In genomic region chr11:74951241-74951640, GRCh38 we compare ENCODE assay signal across 12 cellular contexts. TPM values are rescaled to one million over a fixed set of nuclear protein-coding genes. Genes with fewer than 3 reads are reported as not detected.
DNase-seq lines count a peak whose midpoint lies in the region; ATAC-seq, FAIRE-seq and TF ChIP-seq lines count a peak whose summit lies in the region.
"Had no signal": no experiment of that assay in that cellular context is flagged by ENCODE, and none has a peak within 500 bp of the region (broad histone marks: within the 10 kb centered on the region; RNA-seq: fewer than 3 reads in every experiment).

No MANE protein-coding gene starts in this region.

- H3K18ac ChIP-seq in trophoblast cell (ENCODE audit: low read length) = no peak overlapping the region

- H3K4me1 ChIP-seq in Karpas-422 (ENCODE audit: low read length) = peaks cover 63% of the 10 kb centered on the region
- H3K4me1 ChIP-seq in GM12878 (ENCODE audit: control insufficient read depth, insufficient read depth, low read length) = peaks cover 23% of the 10 kb centered on the region
- H3K4me1 ChIP-seq in trophoblast cell (ENCODE audit: control insufficient read depth in 1 of 2, insufficient read depth in 2 of 2, low read length in 2 of 2) = peaks cover 0 to 7% of the 10 kb centered on the region in 2 experiments

- no peak for TF ChIP-seq RAD21 in GM12878 (IDR thresholded peaks at IDR 0.05; ENCODE audit: insufficient read depth, low read depth, low read length)

- no peak for TF ChIP-seq EP300 in GM12878 (IDR thresholded peaks at IDR 0.05; ENCODE audit: borderline replicate concordance in 1 of 2, control insufficient read depth in 1 of 2, low read depth in 2 of 2, low read length in 2 of 2)

- H2BK12ac ChIP-seq in trophoblast cell (ENCODE audit: low read length) = no peak overlapping the region

- peak overlapping the region; percentile 86 for H3K4me3 ChIP-seq in Karpas-422 (ENCODE audit: low read length)
- peak overlapping the region; percentile 88 for H3K4me3 ChIP-seq in GM12878
- no peak overlapping the region for H3K4me3 ChIP-seq in trophoblast cell (ENCODE audit: low read depth, low read length)
- no peak overlapping the region for H3K4me3 ChIP-seq in coronary artery

- intact Hi-C loops in activated CD4-positive, alpha-beta memory T cell treated with anti-CD3 and anti-CD28 coated beads for 36 hours (cut with micrococcal nuclease) = no loop called here
- intact Hi-C loops in GM12878 (cut with micrococcal nuclease; ENCODE audit: unreplicated experiment) = no loop called here
- intact Hi-C loops in Right ventricle myocardium inferior (cut with DNase I) = no loop called here

- H2BK120ac ChIP-seq in trophoblast cell (ENCODE audit: insufficient read depth, low read length, poor library complexity) = no peak overlapping the region

- in situ Hi-C loops in GM12878 (cut with MboI) = no loop called here

- POLR2A ChIA-PET in activated CD4-positive, alpha-beta memory T cell treated with anti-CD3 and anti-CD28 coated beads, Interleukin-2, amount 10 ng/mL, durations not matched to agents 7 days and 5 days (lab: Charles Lee) = no interaction called here
- POLR2A ChIA-PET in activated CD4-positive, alpha-beta memory T cell treated with anti-CD3 and anti-CD28 coated beads for 36 hours (lab: Charles Lee) = no interaction called here
- POLR2A ChIA-PET in GM12878 (lab: Charles Lee) = interaction anchor here (1.1 to 1.4 kb wide), 2 partner anchors 10 to 42 kb away, joined by 3 to 5 read pairs; no protein-coding TSS in a partner anchor

- CTCF ChIA-PET in activated CD4-positive, alpha-beta memory T cell treated with anti-CD3 and anti-CD28 coated beads, Interleukin-2, amount 10 ng/mL, durations not matched to agents 7 days and 5 days (lab: Charles Lee) = interaction anchor here (1.7 kb wide), 1 partner anchor 22 kb away, joined by 3 read pairs; no protein-coding TSS in a partner anchor
- CTCF ChIA-PET in activated CD4-positive, alpha-beta memory T cell treated with anti-CD3 and anti-CD28 coated beads for 36 hours (lab: Charles Lee) = no interaction called here
- CTCF ChIA-PET in GM12878 (lab: Yijun Ruan, JAX) = interaction anchor here (1.5 to 1.6 kb wide), 2 partner anchors 21 to 72 kb away, joined by 4 to 8 read pairs; no protein-coding TSS in a partner anchor

- ATAC-seq in GM12878 (peak; percentile 5), Right ventricle myocardium inferior (no peak), HG02885 (IDR thresholded peaks at IDR 0.05; ENCODE audit: poor library complexity, unreplicated experiment) (no peak)
- ATAC-seq: left lobe of liver had no signal

- BruUV-seq in GM12878 (replicated peaks; lab: Mats Ljungman, UMichigan) = no TSS peak

- H3K27ac Mint-ChIP-seq in activated CD4-positive, alpha-beta memory T cell treated with anti-CD3 and anti-CD28 coated beads, Interleukin-2, amount 10 ng/mL, durations not matched to agents 7 days and 5 days = no peak overlapping the region
- H3K27ac Mint-ChIP-seq in activated CD4-positive, alpha-beta memory T cell treated with anti-CD3 and anti-CD28 coated beads for 36 hours = no peak overlapping the region

- peak overlapping the region; percentile 90 for H3K9ac ChIP-seq in Karpas-422 (ENCODE audit: low read length)
- peak overlapping the region; percentile 44 for H3K9ac ChIP-seq in GM12878 (ENCODE audit: control insufficient read depth, insufficient read depth, low read length)
- no peak overlapping the region for H3K9ac ChIP-seq in trophoblast cell (ENCODE audit: low read length)

- H3K36me3 Mint-ChIP-seq in activated CD4-positive, alpha-beta memory T cell treated with anti-CD3 and anti-CD28 coated beads, Interleukin-2, amount 10 ng/mL, durations not matched to agents 7 days and 5 days (ENCODE audit: low read depth) = peaks cover 55% of the 10 kb centered on the region
- H3K36me3 Mint-ChIP-seq in activated CD4-positive, alpha-beta memory T cell treated with anti-CD3 and anti-CD28 coated beads for 36 hours = peaks cover 19% of the 10 kb centered on the region

- no peak overlapping the region for H3K14ac ChIP-seq in trophoblast cell (ENCODE audit: low read length)

- H3K27me3 ChIP-seq in Karpas-422 (ENCODE audit: low read length) = no peaks in the 10 kb centered on the region
- H3K27me3 ChIP-seq in GM12878 (replicated peaks in 1 of 2; ENCODE audit: control insufficient read depth in 2 of 2, insufficient read depth in 2 of 2, low read length in 1 of 2) = no peaks in the 10 kb centered on the region
- H3K27me3 ChIP-seq in trophoblast cell (ENCODE audit: insufficient read depth, low read length) = no peaks in the 10 kb centered on the region

- no peak overlapping the region for H3K23ac ChIP-seq in trophoblast cell (ENCODE audit: low read length)

- no peak for FAIRE-seq in GM12878 (lab: Jason Lieb, UNC)

- H3K4me2 ChIP-seq in Karpas-422 (ENCODE audit: low read depth, low read length, poor library complexity, severe bottlenecking) (peak overlapping the region; percentile 86), GM12878 (ENCODE audit: control insufficient read depth, insufficient read depth) (peak overlapping the region; percentile 91), trophoblast cell (ENCODE audit: low read length) (no peak overlapping the region)

- no peak overlapping the region for H4K12ac ChIP-seq in trophoblast cell (ENCODE audit: low read depth, low read length)

- no peak for TF ChIP-seq POLR2A in GM12878 (IDR thresholded peaks at IDR 0.05; ENCODE audit: low read depth, low read length)

- TF ChIP-seq CTCF in GM12878 (IDR thresholded peaks at IDR 0.05 in 2 of 3, conservative IDR thresholded peaks at IDR 0.05 in 1 of 3; ENCODE audit: control insufficient read depth in 2 of 3, extremely low read depth in 1 of 3, insufficient read depth in 1 of 3, low read depth in 3 of 3, low read length in 3 of 3) = no peak
- TF ChIP-seq CTCF in coronary artery (IDR thresholded peaks at IDR 0.05) = no peak

- H3K4me3 Mint-ChIP-seq in activated CD4-positive, alpha-beta memory T cell treated with anti-CD3 and anti-CD28 coated beads, Interleukin-2, amount 10 ng/mL, durations not matched to agents 7 days and 5 days = peak overlapping the region; percentile 95
- H3K4me3 Mint-ChIP-seq in activated CD4-positive, alpha-beta memory T cell treated with anti-CD3 and anti-CD28 coated beads for 36 hours = no peak overlapping the region

- 0% methylated on average over 8 of the region's 8 CpGs for WGBS in GM12878 (ENCODE audit: insufficient coverage, insufficient replicate concordance, low lambda C conversion rate, missing lambda C conversion rate)
- whole genome bisulfite sequencing in trophoblast cell (ENCODE audit: extremely low coverage, insufficient coverage, insufficient read length) = no CpG with 5 or more reads among the region's 8 CpGs

- RAD21 ChIA-PET in GM12878 (lab: Charles Lee; ENCODE audit: unreplicated experiment) = interaction anchor here (1.1 to 2.5 kb wide), 5 partner anchors 9 to 297 kb away, joined by 3 to 10 read pairs (median 4); partner anchors contain the start of gene NEU3

- H3K9me3 ChIP-seq in Karpas-422 (ENCODE audit: low read length) (no peaks in the 10 kb centered on the region), GM12878 (replicated peaks; ENCODE audit: control insufficient read depth, insufficient read depth, low read length) (no peaks in the 10 kb centered on the region; the same call in 2 of the 3 replicates), trophoblast cell (ENCODE audit: insufficient read depth, low read depth, low read length) (no peaks in the 10 kb centered on the region)

- peaks cover 10% of the 10 kb centered on the region for H3K79me1 ChIP-seq in trophoblast cell (ENCODE audit: low read length)

- SMC1A ChIA-PET in GM12878 (lab: Charles Lee; ENCODE audit: uncharacterized antibody, unreplicated experiment) = interaction anchor here (0.6 to 1.5 kb wide), 5 partner anchors 9 to 150 kb away, joined by 3 to 5 read pairs (median 3); no protein-coding TSS in a partner anchor

- H3K27ac ChIP-seq in Karpas-422 (ENCODE audit: low read length) (peak overlapping the region; percentile 87), GM12878 (ENCODE audit: control insufficient read depth, insufficient read depth) (peak overlapping the region; percentile 92), trophoblast cell (ENCODE audit: low read depth, low read length) (no peak overlapping the region), coronary artery (no peak overlapping the region)

- peaks cover 94% of the 10 kb centered on the region for H3K79me2 ChIP-seq in Karpas-422 (ENCODE audit: low read length)
- H3K79me2 ChIP-seq in GM12878 (ENCODE audit: control insufficient read depth, insufficient read depth, low read length) = peaks cover 79% of the 10 kb centered on the region
- peaks cover 15% of the 10 kb centered on the region for H3K79me2 ChIP-seq in trophoblast cell (ENCODE audit: control insufficient read depth, insufficient read depth, low read length, poor library complexity)

- H3K9me3 Mint-ChIP-seq in activated CD4-positive, alpha-beta memory T cell treated with anti-CD3 and anti-CD28 coated beads, Interleukin-2, amount 10 ng/mL, durations not matched to agents 7 days and 5 days = no peaks in the 10 kb centered on the region
- no peaks in the 10 kb centered on the region for H3K9me3 Mint-ChIP-seq in activated CD4-positive, alpha-beta memory T cell treated with anti-CD3 and anti-CD28 coated beads for 36 hours

- H3K36me3 ChIP-seq in Karpas-422 (ENCODE audit: insufficient read depth, low read length) (peaks cover 10% of the 10 kb centered on the region), GM12878 (ENCODE audit: control insufficient read depth in 2 of 2, insufficient read depth in 2 of 2, low read length in 1 of 2) (peaks cover 0 to 6% of the 10 kb centered on the region in 2 experiments; a peak in 2 of 4 replicates), trophoblast cell (ENCODE audit: control insufficient read depth in 1 of 2, insufficient read depth in 2 of 2, low read length in 2 of 2) (peaks cover 2 to 3% of the 10 kb centered on the region in 2 experiments)

- H4K20me1 ChIP-seq in Karpas-422 (ENCODE audit: insufficient read depth, low read depth, low read length) = no peaks in the 10 kb centered on the region
- peaks cover 3% of the 10 kb centered on the region; the same call in 1 of the 2 replicates for H4K20me1 ChIP-seq in GM12878 (ENCODE audit: control insufficient read depth, insufficient read depth)

- H4K8ac ChIP-seq in trophoblast cell (ENCODE audit: low read depth, low read length) = no peak overlapping the region

- H2AFZ ChIP-seq in Karpas-422 (ENCODE audit: low read length) (no peak overlapping the region), GM12878 (ENCODE audit: control insufficient read depth, low read depth, low read length) (no peak overlapping the region), trophoblast cell (ENCODE audit: insufficient read depth, low read length, poor library complexity) (no peak overlapping the region)

- H4K91ac ChIP-seq in trophoblast cell (ENCODE audit: low read depth, low read length) = no peak overlapping the region

- no peaks in the 10 kb centered on the region for H3K27me3 Mint-ChIP-seq in activated CD4-positive, alpha-beta memory T cell treated with anti-CD3 and anti-CD28 coated beads, Interleukin-2, amount 10 ng/mL, durations not matched to agents 7 days and 5 days
- no peaks in the 10 kb centered on the region for H3K27me3 Mint-ChIP-seq in activated CD4-positive, alpha-beta memory T cell treated with anti-CD3 and anti-CD28 coated beads for 36 hours

- H3K9me2 ChIP-seq in Karpas-422 (replicated peaks; ENCODE audit: insufficient read depth, low read length) = no peaks in the 10 kb centered on the region

- H2AK5ac ChIP-seq in trophoblast cell (ENCODE audit: low read length) = no peak overlapping the region

- H3K4ac ChIP-seq in trophoblast cell (ENCODE audit: low read depth, low read length) = peak overlapping the region; percentile 90

- no peak overlapping the region for H2BK5ac ChIP-seq in trophoblast cell (ENCODE audit: low read depth, low read length, poor library complexity)

- peaks cover 56% of the 10 kb centered on the region for H3K4me1 Mint-ChIP-seq in activated CD4-positive, alpha-beta memory T cell treated with anti-CD3 and anti-CD28 coated beads, Interleukin-2, amount 10 ng/mL, durations not matched to agents 7 days and 5 days
- peaks cover 56% of the 10 kb centered on the region for H3K4me1 Mint-ChIP-seq in activated CD4-positive, alpha-beta memory T cell treated with anti-CD3 and anti-CD28 coated beads for 36 hours (ENCODE audit: low read depth)

- DNase-seq in activated CD4-positive, alpha-beta memory T cell treated with anti-CD3 and anti-CD28 coated beads, Interleukin-2, amount 10 ng/mL, durations not matched to agents 7 days and 5 days = no peak
- no peak for DNase-seq in activated CD4-positive, alpha-beta memory T cell treated with anti-CD3 and anti-CD28 coated beads for 36 hours
- DNase-seq in Karpas-422 = peak; percentile 66
- no peak for DNase-seq in GM12878 (ENCODE audit: low read depth, low spot score)
- DNase-seq in trophoblast cell = no peak
- DNase-seq in coronary artery (ENCODE audit: low spot score) = no peak
- DNase-seq in Right ventricle myocardium inferior (ENCODE audit: missing footprints) = no peak
- DNase-seq: activated CD4-positive, CD25-positive, alpha-beta regulatory T cell treated with anti-CD3 and anti-CD28 coated beads, Interleukin-2, amount 50 U/mL, for 72 hours; NCI-H345; Right ventricle myocardium superior had no signal

RNA-seq across cellular contexts. Expression of gene SPCS2, which starts 2.2 kb away (rescaled TPM):
- 100 to 1,000 TPM; 194 to 198 TPM for total RNA-seq in activated CD4-positive, alpha-beta memory T cell treated with anti-CD3 and anti-CD28 coated beads, Interleukin-2, amount 10 ng/mL, durations not matched to agents 7 days and 5 days
- 100 to 1,000 TPM; 126 to 138 TPM for total RNA-seq in activated CD4-positive, alpha-beta memory T cell treated with anti-CD3 and anti-CD28 coated beads for 36 hours
- total RNA-seq in Karpas-422 (2014; rRNA removed; shearing (Covaris generic); ENCODE audit: low replicate concordance) = 33.2 and 91.5 TPM in 2 replicates
- 71.4 and 148 TPM in 2 replicates for total RNA-seq in GM12878 (2013; cell fraction: nucleolus; rRNA removed)
- total RNA-seq in GM12878 (2014; rRNA removed) = 40.7 and 48.3 TPM in 2 replicates
- 52.9 and 53.6 TPM in 2 replicates for total RNA-seq in GM12878 (2014; rRNA removed; fragmentation: Illumina TruSeq; extraction: Trizol)
- 143 and 145 TPM in 2 replicates for total RNA-seq in GM12878 (2021)
- 91.2 TPM for polyA plus RNA-seq in GM12878 (2011; ENCODE audit: low read depth)
- 192 and 234 TPM in 2 replicates for polyA plus RNA-seq in GM12878 (2011; rRNA removed)
- 44.5 and 78.9 TPM in 2 replicates for polyA plus RNA-seq in GM12878 (2011; cell fraction: cytosol; rRNA removed)
- 26.5 and 50.5 TPM in 2 replicates for polyA plus RNA-seq in GM12878 (2011; cell fraction: nucleus; rRNA removed)
- polyA plus RNA-seq in GM12878 (2012) = 139 and 145 TPM in 2 replicates
- 176 and 220 TPM in 2 replicates for polyA plus RNA-seq in GM12878 (2014; fragmentation: Illumina TruSeq; extraction: Trizol)
- 100 to 1,000 TPM; 429 to 430 TPM for polyA plus RNA-seq in GM12878 (2014; fragmentation: Nextera tagmentation; extraction: Ambion mirVana)
- polyA plus RNA-seq in GM12878 (2014; rRNA removed) = 192 and 236 TPM in 2 replicates
- 100 to 1,000 TPM; 636 to 661 TPM for polyA plus RNA-seq in GM12878 (2016; fragmentation: Nextera tagmentation; extraction: Ambion mirVana)
- polyA minus RNA-seq in GM12878 (2011; rRNA and poly(A)+ RNA removed) = 24.5 and 29.1 TPM in 2 replicates
- polyA minus RNA-seq in GM12878 (2011; cell fraction: cytosol; rRNA and poly(A)+ RNA removed) = 14.6 and 14.7 TPM in 2 replicates
- polyA minus RNA-seq in GM12878 (2011; cell fraction: nucleus; rRNA and poly(A)+ RNA removed) = 4.5 and 15.3 TPM in 2 replicates
- 182 and 188 TPM in 2 replicates for polyA plus RNA-seq in trophoblast cell (2013)
- 108 TPM for total RNA-seq in Right ventricle myocardium inferior

RNA-seq across cellular contexts. Expression of gene XRRA1, which starts 2.4 kb away (rescaled TPM):
- total RNA-seq in activated CD4-positive, alpha-beta memory T cell treated with anti-CD3 and anti-CD28 coated beads, Interleukin-2, amount 10 ng/mL, durations not matched to agents 7 days and 5 days = 10 to 100 TPM; 10.3 to 10.9 TPM
- 10 to 100 TPM in 1 of 2 experiments, 1 to 10 TPM in 1; 9.1 to 13.0 TPM for total RNA-seq in activated CD4-positive, alpha-beta memory T cell treated with anti-CD3 and anti-CD28 coated beads for 36 hours
- 29.7 and 56.3 TPM in 2 replicates for total RNA-seq in Karpas-422 (2014; rRNA removed; shearing (Covaris generic); ENCODE audit: low replicate concordance)
- 20.4 and 26.9 TPM in 2 replicates for total RNA-seq in GM12878 (2013; cell fraction: nucleolus; rRNA removed)
- 3.7 and 4.1 TPM in 2 replicates for total RNA-seq in GM12878 (2014; rRNA removed)
- 3.9 and 5.2 TPM in 2 replicates for total RNA-seq in GM12878 (2014; rRNA removed; fragmentation: Illumina TruSeq; extraction: Trizol)
- total RNA-seq in GM12878 (2021) = 7.3 and 11.0 TPM in 2 replicates
- 2.0 TPM for polyA plus RNA-seq in GM12878 (2011; ENCODE audit: low read depth)
- polyA plus RNA-seq in GM12878 (2011; rRNA removed) = 3.2 and 4.6 TPM in 2 replicates
- 3.3 and 4.0 TPM in 2 replicates for polyA plus RNA-seq in GM12878 (2011; cell fraction: cytosol; rRNA removed)
- polyA plus RNA-seq in GM12878 (2011; cell fraction: nucleus; rRNA removed) = 7.3 and 10.9 TPM in 2 replicates
- polyA plus RNA-seq in GM12878 (2012) = 3.7 and 4.3 TPM in 2 replicates
- 4.6 and 5.9 TPM in 2 replicates for polyA plus RNA-seq in GM12878 (2014; fragmentation: Illumina TruSeq; extraction: Trizol)
- polyA plus RNA-seq in GM12878 (2014; fragmentation: Nextera tagmentation; extraction: Ambion mirVana) = 1 to 10 TPM; 2.5 to 7.4 TPM
- 3.1 and 3.9 TPM in 2 replicates for polyA plus RNA-seq in GM12878 (2014; rRNA removed)
- 1 to 10 TPM; 7.4 to 8.8 TPM for polyA plus RNA-seq in GM12878 (2016; fragmentation: Nextera tagmentation; extraction: Ambion mirVana)
- 9.7 and 13.0 TPM in 2 replicates for polyA minus RNA-seq in GM12878 (2011; rRNA and poly(A)+ RNA removed)
- polyA minus RNA-seq in GM12878 (2011; cell fraction: cytosol; rRNA and poly(A)+ RNA removed) = 2.9 and 4.3 TPM in 2 replicates
- 8.6 and 12.6 TPM in 2 replicates for polyA minus RNA-seq in GM12878 (2011; cell fraction: nucleus; rRNA and poly(A)+ RNA removed)
- 4.0 and 4.5 TPM in 2 replicates for polyA plus RNA-seq in trophoblast cell (2013)
- total RNA-seq in Right ventricle myocardium inferior = 6.6 TPM

RNA-seq across cellular contexts. Expression of gene NEU3, which starts 37.5 kb away (rescaled TPM):
- total RNA-seq in activated CD4-positive, alpha-beta memory T cell treated with anti-CD3 and anti-CD28 coated beads, Interleukin-2, amount 10 ng/mL, durations not matched to agents 7 days and 5 days = 10 to 100 TPM; 11.5 to 12.6 TPM
- 10 to 100 TPM; 13.6 to 14.3 TPM for total RNA-seq in activated CD4-positive, alpha-beta memory T cell treated with anti-CD3 and anti-CD28 coated beads for 36 hours
- total RNA-seq in Karpas-422 (2014; rRNA removed; shearing (Covaris generic); ENCODE audit: low replicate concordance) = 103 and 133 TPM in 2 replicates
- total RNA-seq in GM12878 (2013; cell fraction: nucleolus; rRNA removed) = 40.3 and 47.0 TPM in 2 replicates
- total RNA-seq in GM12878 (2014; rRNA removed) = 17.3 and 18.1 TPM in 2 replicates
- total RNA-seq in GM12878 (2014; rRNA removed; fragmentation: Illumina TruSeq; extraction: Trizol) = 14.8 and 15.4 TPM in 2 replicates
- total RNA-seq in GM12878 (2021) = 13.3 and 13.9 TPM in 2 replicates
- 6.7 TPM for polyA plus RNA-seq in GM12878 (2011; ENCODE audit: low read depth)
- 13.4 and 14.8 TPM in 2 replicates for polyA plus RNA-seq in GM12878 (2011; rRNA removed)
- 16.3 and 19.0 TPM in 2 replicates for polyA plus RNA-seq in GM12878 (2011; cell fraction: cytosol; rRNA removed)
- 21.9 and 22.6 TPM in 2 replicates for polyA plus RNA-seq in GM12878 (2011; cell fraction: nucleus; rRNA removed)
- polyA plus RNA-seq in GM12878 (2012) = 7.8 and 8.6 TPM in 2 replicates
- polyA plus RNA-seq in GM12878 (2014; fragmentation: Illumina TruSeq; extraction: Trizol) = 13.4 and 13.9 TPM in 2 replicates
- 1 to 10 TPM; 2.5 TPM for polyA plus RNA-seq in GM12878 (2014; fragmentation: Nextera tagmentation; extraction: Ambion mirVana)
- polyA plus RNA-seq in GM12878 (2014; rRNA removed) = 15.4 and 20.3 TPM in 2 replicates
- 10 to 100 TPM in 1 of 2 experiments, 1 to 10 TPM in 1; 9.7 to 11.0 TPM for polyA plus RNA-seq in GM12878 (2016; fragmentation: Nextera tagmentation; extraction: Ambion mirVana)
- polyA minus RNA-seq in GM12878 (2011; rRNA and poly(A)+ RNA removed) = 26.6 and 33.3 TPM in 2 replicates
- 12.3 and 13.1 TPM in 2 replicates for polyA minus RNA-seq in GM12878 (2011; cell fraction: cytosol; rRNA and poly(A)+ RNA removed)
- polyA minus RNA-seq in GM12878 (2011; cell fraction: nucleus; rRNA and poly(A)+ RNA removed) = 14.0 and 25.3 TPM in 2 replicates
- polyA plus RNA-seq in trophoblast cell (2013) = 6.7 and 7.2 TPM in 2 replicates
- total RNA-seq in Right ventricle myocardium inferior = 4.5 TPM

Comparison
In these comparisons a context has a peak if more than half of its experiments do, and no peak if none do; other contexts are left out.
1. H3K27ac ChIP-seq: peak in Karpas-422 (single experiment) and GM12878 (single experiment); none in trophoblast cell (single experiment) and coronary artery (0 of 2).
2. H3K4me3 ChIP-seq: peak in Karpas-422 (single experiment) and GM12878 (single experiment); none in trophoblast cell (single experiment) and coronary artery (single experiment).